In the genomic region with DNA sequence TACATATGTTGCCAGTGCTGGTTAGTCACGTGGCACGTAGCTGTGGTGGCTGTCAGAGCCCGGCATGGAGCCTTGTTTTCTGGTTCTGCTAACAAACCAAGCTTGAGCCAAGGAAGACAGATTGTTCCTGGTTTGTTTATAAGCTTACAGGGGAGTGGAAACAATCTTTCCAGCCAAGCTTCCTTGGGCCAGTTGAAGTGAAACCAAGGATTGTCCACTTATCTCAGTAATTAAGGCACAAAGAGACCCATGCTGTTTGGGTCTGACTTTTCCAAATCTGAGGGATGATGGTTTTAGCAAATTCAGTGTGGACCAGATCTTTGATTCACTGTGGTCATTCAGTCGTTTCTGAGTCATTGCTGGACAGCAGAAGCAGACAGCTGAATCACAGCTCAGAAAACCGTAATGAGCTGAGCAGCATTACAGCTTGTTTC, we compare ENCODE assay signal across 22 cellular contexts.
DNase-seq lines count a peak whose midpoint lies in the region; ATAC-seq, FAIRE-seq and TF ChIP-seq lines count a peak whose summit lies in the region.
"Had no signal": no experiment of that assay in that cellular context is flagged by ENCODE, and none has a peak within 500 bp of the region (broad histone marks: within the 10 kb centered on the region; RNA-seq: fewer than 3 reads in every experiment).

No MANE protein-coding gene starts in this region.

- peak; percentile 35 for DNase-seq in RPMI7951 (ENCODE audit: low read depth)
- no peak for DNase-seq in lung (ENCODE audit: low spot score)
- peak; percentile 39 for DNase-seq in urothelium cell line (ENCODE audit: low spot score)
- DNase-seq in mesendoderm = no peak
- DNase-seq in NCI-H1436 treated with DMSO at 0.1 percent for 48 hours (lab: John Stamatoyannopoulos, UW) = no peak
- DNase-seq: activated CD4-positive, alpha-beta T cell treated with anti-CD3 and anti-CD28 coated beads, Interleukin-2, amount 10 ng/mL, durations not matched to agents 24 days and 14 days; activated naive CD4-positive, alpha-beta T cell treated with anti-CD3 and anti-CD28 coated beads, Interleukin-2, amount 10 ng/mL, durations not matched to agents 7 days and 5 days; CD8-positive, alpha-beta memory T cell; effector CD4-positive, alpha-beta T cell; foreskin keratinocyte; KBM-7; kidney; NCI-H187 treated with DMSO at 0.1 percent for 48 hours; NCI-H774; SJCRH30; stimulated activated CD4-positive, alpha-beta T cell treated with anti-CD3 and anti-CD28 coated beads, Interleukin-2, amount 100 ng/mL, for 24 hours had no signal

- H4K5ac ChIP-seq in mesendoderm (ENCODE audit: low read length) = no peak overlapping the region

- H2BK120ac ChIP-seq in mesendoderm (ENCODE audit: low read depth, low read length) = no peak overlapping the region

- H3K18ac ChIP-seq in mesendoderm (ENCODE audit: low read length) = no peak overlapping the region

- FAIRE-seq in urothelium cell line (lab: Jason Lieb, UNC) = peak; percentile 56
- FAIRE-seq: kidney had no signal

- TF ChIP-seq CTCF in gastroesophageal sphincter (IDR thresholded peaks at IDR 0.05) (no peak), lung (IDR thresholded peaks at IDR 0.05; ENCODE audit: control extremely low read depth, extremely low read depth) (no peak)

- H2BK5ac ChIP-seq in mesendoderm (ENCODE audit: low read length) = no peak overlapping the region

- H3K36me3 ChIP-seq in gastroesophageal sphincter = no peaks in the 10 kb centered on the region
- H3K36me3 ChIP-seq in lung (ENCODE audit: control insufficient read depth in 2 of 2, insufficient read depth in 2 of 2, low read length in 2 of 2) = no peaks in the 10 kb centered on the region
- H3K36me3 ChIP-seq in mesendoderm (ENCODE audit: control insufficient read depth, insufficient read depth, low read length) = no peaks in the 10 kb centered on the region
- H3K36me3 ChIP-seq: ovary, SJCRH30, thoracic aorta had no signal

- WGBS in gastroesophageal sphincter (ENCODE audit: low coverage in 1 of 2), 2 donors = 24 to 30% methylated on average over 3 to 4 of the region's 5 CpGs
- 47 to 59% methylated on average over 5 of the region's 5 CpGs for WGBS in lung, 2 donors
- WGBS in mesendoderm (ENCODE audit: extremely low coverage, insufficient coverage, low lambda C conversion rate) = no CpG with 5 or more reads among the region's 5 CpGs

- peak; percentile 82 for ATAC-seq in gastroesophageal sphincter
- peak; percentile 58 for ATAC-seq in lung (ENCODE audit: insufficient read depth, low FRiP score)
- ATAC-seq in HG02588 (IDR thresholded peaks at IDR 0.05; ENCODE audit: unreplicated experiment) = no peak
- ATAC-seq: foreskin keratinocyte; HCT116; stimulated activated effector memory CD8-positive, alpha-beta T cell treated with anti-CD3 and anti-CD28 coated beads, Interleukin-12 subunit alpha, Interleukin-12 subunit beta, amount 100 ng/mL, for 72 hours had no signal

- no peak overlapping the region for H3K9ac ChIP-seq in mesendoderm (ENCODE audit: low read length)

- H2BK15ac ChIP-seq in mesendoderm (replicated peaks; ENCODE audit: low read depth) = no peak overlapping the region

- no peak overlapping the region for H4K8ac ChIP-seq in mesendoderm (ENCODE audit: low read depth, low read length)

- H2AK5ac ChIP-seq in mesendoderm (ENCODE audit: low read length) = no peak overlapping the region

- H3K56ac ChIP-seq in mesendoderm (ENCODE audit: low read length) = no peak overlapping the region

- no peak for TF ChIP-seq EP300 in gastroesophageal sphincter (IDR thresholded peaks at IDR 0.05)

- no peak for TF ChIP-seq POLR2A in gastroesophageal sphincter (IDR thresholded peaks at IDR 0.05)

- peaks cover 0 to 21% (median 0%) of the 10 kb centered on the region in 3 donors for H3K4me1 ChIP-seq in gastroesophageal sphincter
- H3K4me1 ChIP-seq in lung (ENCODE audit: control insufficient read depth in 2 of 2, insufficient read depth in 2 of 2, low read length in 2 of 2) = no peaks in the 10 kb centered on the region
- H3K4me1 ChIP-seq in mesendoderm (ENCODE audit: control insufficient read depth, low read depth, low read length) = no peaks in the 10 kb centered on the region
- H3K4me1 ChIP-seq: foreskin keratinocyte, SJCRH30 had no signal

- no peak overlapping the region for H3K4me2 ChIP-seq in mesendoderm (ENCODE audit: low read length)

- H3K9me3 ChIP-seq in gastroesophageal sphincter (no peaks in the 10 kb centered on the region), lung (ENCODE audit: control insufficient read depth in 2 of 2, insufficient read depth in 1 of 2, low read length in 1 of 2) (peaks cover 0 to 3% of the 10 kb centered on the region in 2 donors)
- H3K9me3 ChIP-seq: ovary, SJCRH30, thoracic aorta had no signal

- H3K23ac ChIP-seq in mesendoderm (ENCODE audit: low read length) = no peak overlapping the region

- no peaks in the 10 kb centered on the region for H3K27me3 ChIP-seq in gastroesophageal sphincter
- H3K27me3 ChIP-seq in lung (ENCODE audit: control insufficient read depth, insufficient read depth) = no peaks in the 10 kb centered on the region
- H3K27me3 ChIP-seq in mesendoderm (ENCODE audit: insufficient read depth, low read length, poor library complexity) = no peaks in the 10 kb centered on the region
- H3K27me3 ChIP-seq: foreskin keratinocyte, ovary had no signal

- no peak overlapping the region for H3K4ac ChIP-seq in mesendoderm (ENCODE audit: low read depth, low read length)

- H3K4me3 ChIP-seq in gastroesophageal sphincter (no peak overlapping the region), lung (no peak overlapping the region), mesendoderm (ENCODE audit: low read length) (no peak overlapping the region)
- H3K4me3 ChIP-seq: ovary, SJCRH30, thoracic aorta had no signal

- H3K27ac ChIP-seq in gastroesophageal sphincter = peak overlapping the region in 3 of 4 donors; percentile 31 to 48 (median 43)
- H3K27ac ChIP-seq in lung (ENCODE audit: low read depth in 1 of 2, low read length in 1 of 2) = no peak overlapping the region
- no peak overlapping the region for H3K27ac ChIP-seq in mesendoderm (ENCODE audit: low read depth, low read length)
- H3K27ac ChIP-seq: foreskin keratinocyte, ovary, SJCRH30, thoracic aorta had no signal

- no peaks in the 10 kb centered on the region for H3K79me1 ChIP-seq in mesendoderm (ENCODE audit: low read length)

- no peaks in the 10 kb centered on the region for H3K79me2 ChIP-seq in mesendoderm (ENCODE audit: control insufficient read depth, insufficient read depth, low read length)

Comparison
In these comparisons a context has a peak if more than half of its experiments do, and no peak if none do; other contexts are left out.
1. DNase-seq: peak in RPMI7951 (single experiment) and urothelium cell line (single experiment); none in lung (single experiment), mesendoderm (single experiment) and NCI-H1436 treated with DMSO at 0.1 percent for 48 hours (single experiment).
2. H3K27ac ChIP-seq: peak in gastroesophageal sphincter (3 of 4); none in lung (0 of 2) and mesendoderm (single experiment).